In genomic region chr18:457120-457519, GRCh38 we compare ENCODE assay signal across 10 cellular contexts. TPM values are rescaled to one million over a fixed set of nuclear protein-coding genes. Genes with fewer than 3 reads are reported as not detected.
DNase-seq lines count a peak whose midpoint lies in the region; FAIRE-seq and TF ChIP-seq lines count a peak whose summit lies in the region.
"Had no signal": no experiment of that assay in that cellular context is flagged by ENCODE, and none has a peak within 500 bp of the region (broad histone marks: within the 10 kb centered on the region; RNA-seq: fewer than 3 reads in every experiment).

No MANE protein-coding gene starts in this region.

- no peak overlapping the region for H4K8ac ChIP-seq in mesendoderm (ENCODE audit: low read depth, low read length)

- H3K79me1 ChIP-seq in mesendoderm (ENCODE audit: low read length) = peaks cover under 1% of the 10 kb centered on the region

- H3K27me3 ChIP-seq in mesendoderm (ENCODE audit: insufficient read depth, low read length, poor library complexity) = no peaks in the 10 kb centered on the region

- no peak overlapping the region for H3K56ac ChIP-seq in mesendoderm (ENCODE audit: low read length)

- H3K4me2 ChIP-seq in mesendoderm (ENCODE audit: low read length) = no peak overlapping the region

- no peaks in the 10 kb centered on the region for H3K36me3 ChIP-seq in mesendoderm (ENCODE audit: control insufficient read depth, insufficient read depth, low read length)

- H3K4me1 ChIP-seq in mesendoderm (ENCODE audit: control insufficient read depth, low read depth, low read length) = peaks cover 8% of the 10 kb centered on the region

- TF ChIP-seq CTCF in choroid plexus epithelial cell (conservative IDR thresholded peaks at IDR 0.05; ENCODE audit: low read depth, low read length) = no peak

- no peak overlapping the region for H3K18ac ChIP-seq in mesendoderm (ENCODE audit: low read length)

- H3K4me3 ChIP-seq in choroid plexus epithelial cell (ENCODE audit: low read depth, low read length) (no peak overlapping the region), mesendoderm (ENCODE audit: low read length) (no peak overlapping the region)

- H4K5ac ChIP-seq in mesendoderm (ENCODE audit: low read length) = no peak overlapping the region

- no peak overlapping the region for H2BK120ac ChIP-seq in mesendoderm (ENCODE audit: low read depth, low read length)

- H3K23ac ChIP-seq in mesendoderm (ENCODE audit: low read length) = no peak overlapping the region

- peak in 2 of 3 experiments; percentile 1 to 24 for DNase-seq in NCI-H1417 (lab: John Stamatoyannopoulos, UW)
- no peak for DNase-seq in NCI-H1417 treated with DMSO at 0.1 percent for 48 hours (lab: John Stamatoyannopoulos, UW)
- DNase-seq in choroid plexus epithelial cell (ENCODE audit: low read depth) = peak; percentile 92
- DNase-seq in mesendoderm = peak; percentile 64
- no peak for DNase-seq in urothelium cell line (ENCODE audit: low spot score)
- no peak for DNase-seq in GDM1 (lab: John Stamatoyannopoulos, UW)
- DNase-seq in NK-92 treated with Interleukin-12 subunit alpha and Interleukin-12 subunit beta, amount 100 ng/mL, for 24 hours (lab: John Stamatoyannopoulos, UW) = no peak
- DNase-seq in Ammon's horn (ENCODE audit: low spot score) = no peak
- DNase-seq: ACHN, NCI-H1436 had no signal

- no peak overlapping the region for H2AK5ac ChIP-seq in mesendoderm (ENCODE audit: low read length)

- no peak overlapping the region for H3K9ac ChIP-seq in mesendoderm (ENCODE audit: low read length)

- H3K27ac ChIP-seq in mesendoderm (ENCODE audit: low read depth, low read length) = no peak overlapping the region

- no peak overlapping the region for H2BK5ac ChIP-seq in mesendoderm (ENCODE audit: low read length)

- H2BK15ac ChIP-seq in mesendoderm (replicated peaks; ENCODE audit: low read depth) = no peak overlapping the region

- WGBS in mesendoderm (ENCODE audit: extremely low coverage, insufficient coverage, low lambda C conversion rate) = no CpG with 5 or more reads among the region's 9 CpGs

- H3K4ac ChIP-seq in mesendoderm (ENCODE audit: low read depth, low read length) = no peak overlapping the region

- H3K79me2 ChIP-seq in mesendoderm (ENCODE audit: control insufficient read depth, insufficient read depth, low read length) = no peaks in the 10 kb centered on the region

- FAIRE-seq in urothelium cell line (lab: Jason Lieb, UNC) = peak; percentile 95

RNA-seq across cellular contexts. Expression of gene COLEC12, which starts 43.4 kb away (rescaled TPM):
- polyA plus RNA-seq in mesendoderm (2013, experiment 1 of 2) = 7.5 TPM
- 7.4 TPM for polyA plus RNA-seq in mesendoderm (2013, experiment 2 of 2)

Comparison
In these comparisons a context has a peak if more than half of its experiments do, and no peak if none do; other contexts are left out.
1. DNase-seq: peak in NCI-H1417 (2 of 3), choroid plexus epithelial cell (single experiment) and mesendoderm (single experiment); none in NCI-H1417 treated with DMSO at 0.1 percent for 48 hours (single experiment), urothelium cell line (single experiment), GDM1 (single experiment), NK-92 treated with Interleukin-12 subunit alpha and Interleukin-12 subunit beta, amount 100 ng/mL, for 24 hours (single experiment) and Ammon's horn (single experiment).